1 cellular context compared by ENCODE assay signal in genomic region chr10:95877881-95878280, GRCh38.
TF ChIP-seq lines count a peak whose summit lies in the region.

No MANE protein-coding gene starts in this region.

TF ChIP-seq in WTC11, 78 proteins besides CTCF, POLR2A, EP300 and RAD21 (continued from another document):
- TF ChIP-seq, protein P1, sequence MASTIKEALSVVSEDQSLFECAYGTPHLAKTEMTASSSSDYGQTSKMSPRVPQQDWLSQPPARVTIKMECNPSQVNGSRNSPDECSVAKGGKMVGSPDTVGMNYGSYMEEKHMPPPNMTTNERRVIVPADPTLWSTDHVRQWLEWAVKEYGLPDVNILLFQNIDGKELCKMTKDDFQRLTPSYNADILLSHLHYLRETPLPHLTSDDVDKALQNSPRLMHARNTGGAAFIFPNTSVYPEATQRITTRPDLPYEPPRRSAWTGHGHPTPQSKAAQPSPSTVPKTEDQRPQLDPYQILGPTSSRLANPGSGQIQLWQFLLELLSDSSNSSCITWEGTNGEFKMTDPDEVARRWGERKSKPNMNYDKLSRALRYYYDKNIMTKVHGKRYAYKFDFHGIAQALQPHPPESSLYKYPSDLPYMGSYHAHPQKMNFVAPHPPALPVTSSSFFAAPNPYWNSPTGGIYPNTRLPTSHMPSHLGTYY (CRISPR knock-in tag; IDR thresholded peaks at IDR 0.05) = no peak
- TF ChIP-seq GRHL2 (CRISPR knock-in tag; IDR thresholded peaks at IDR 0.05; ENCODE audit: insufficient replicate concordance, severe bottlenecking) (no peak), ETV6 (CRISPR knock-in tag; IDR thresholded peaks at IDR 0.05) (no peak), ZNF396 (CRISPR knock-in tag; IDR thresholded peaks at IDR 0.05; ENCODE audit: borderline replicate concordance) (no peak), IRF2 (CRISPR knock-in tag; IDR thresholded peaks at IDR 0.05; ENCODE audit: borderline replicate concordance, low read depth) (no peak), FOXP1 (CRISPR knock-in tag; IDR thresholded peaks at IDR 0.05; ENCODE audit: borderline replicate concordance) (no peak)
TF ChIP-seq in WTC11: peak in this region for 0.
